ENCODE assay signal across 9 cellular contexts in genomic region chr18:67515987-67516431, GRCh38. TPM values are rescaled to one million over a fixed set of nuclear protein-coding genes. Genes with fewer than 3 reads are reported as not detected.
DNase-seq lines count a peak whose midpoint lies in the region; ATAC-seq, FAIRE-seq and TF ChIP-seq lines count a peak whose summit lies in the region.
"Had no signal": no experiment of that assay in that cellular context is flagged by ENCODE, and none has a peak within 500 bp of the region (broad histone marks: within the 10 kb centered on the region; RNA-seq: fewer than 3 reads in every experiment).

No MANE protein-coding gene starts in this region.

- H3K36me3 ChIP-seq in HUES64 (ENCODE audit: insufficient read depth, low read length): peaks cover 18% of the 10 kb centered on the region; the same call in 1 of the 2 replicates
- H3K36me3 ChIP-seq in neural cell (ENCODE audit: insufficient read depth, low read length): no peaks in the 10 kb centered on the region

- peak; percentile 83 for TF ChIP-seq CTCF in neural cell (IDR thresholded peaks at IDR 0.05; ENCODE audit: poor library complexity, severe bottlenecking)

- H4K20me1 ChIP-seq in neural cell (ENCODE audit: insufficient read depth): no peaks in the 10 kb centered on the region

- peak; percentile 28 for ATAC-seq in GM21515 (IDR thresholded peaks at IDR 0.05; ENCODE audit: unreplicated experiment)

- peaks cover 3% of the 10 kb centered on the region for H3F3A ChIP-seq in neural cell (ENCODE audit: insufficient read depth, low read length, poor library complexity, severe bottlenecking)

- peak overlapping the region; percentile 28 for H3K27ac ChIP-seq in HUES64 (ENCODE audit: low read depth, low read length)
- H3K27ac ChIP-seq in neural cell (ENCODE audit: low read length): peak overlapping the region; percentile 69

- peak; percentile 5 for FAIRE-seq in RCC 7860 (lab: Jason Lieb, UNC)
- FAIRE-seq: endometrium had no signal

- DNase-seq in D341Med (ENCODE audit: low spot score) (peak; percentile 94), RCC 7860 (ENCODE audit: low spot score) (peak; percentile 52), foreskin melanocyte (peak; percentile 39), stromal cell of bone marrow (ENCODE audit: low read depth) (peak; percentile 73)
- peak; percentile 55 for DNase-seq in activated naive CD4-positive, alpha-beta T cell treated with Interleukin-2 at 50 U/mL for 16 hours

- H3K27me3 ChIP-seq in HUES64 (ENCODE audit: insufficient read depth, low read length): no peaks in the 10 kb centered on the region
- H3K27me3 ChIP-seq in neural cell (ENCODE audit: insufficient read depth, low read depth, low read length): no peaks in the 10 kb centered on the region

- H3K4me1 ChIP-seq in HUES64 (ENCODE audit: insufficient read depth, low read length): peaks cover 22% of the 10 kb centered on the region

- H3K9ac ChIP-seq in HUES64 (ENCODE audit: low read depth, low read length) (peak overlapping the region; percentile 75), neural cell (ENCODE audit: low read length) (peak overlapping the region; percentile 84)

- H3K4me2 ChIP-seq in neural cell (ENCODE audit: low read length): no peak overlapping the region

- peak; percentile 93 for TF ChIP-seq RAD21 in neural cell (conservative IDR thresholded peaks at IDR 0.05)

- H3K9me3 ChIP-seq in HUES64 (ENCODE audit: insufficient read depth, low read depth, low read length) (no peaks in the 10 kb centered on the region), neural cell (ENCODE audit: low read length) (no peaks in the 10 kb centered on the region)

- no peak for TF ChIP-seq EP300 in neural cell (conservative IDR thresholded peaks at IDR 0.05; ENCODE audit: poor library complexity, severe bottlenecking)

- peaks cover 48% of the 10 kb centered on the region for H3K79me2 ChIP-seq in neural cell (replicated peaks; ENCODE audit: insufficient read depth, low read length)

- WGBS in HUES64: under 1% methylated on average over 37 of the region's 37 CpGs

- H3K4me3 ChIP-seq in HUES64 (ENCODE audit: low read length) (peak overlapping the region; percentile 85), neural cell (ENCODE audit: low read length) (peak overlapping the region; percentile 87)

- no peak overlapping the region for H2AFZ ChIP-seq in neural cell (ENCODE audit: low read depth, low read length)

- H3K9me2 ChIP-seq in neural cell (ENCODE audit: insufficient read depth, low read length): no peaks in the 10 kb centered on the region

TF ChIP-seq in neural cell, 6 proteins besides CTCF, POLR2A, EP300 and RAD21:
- TF ChIP-seq TAF1 (IDR thresholded peaks at IDR 0.05; ENCODE audit: low read depth): no peak
- TF ChIP-seq SMC3 (conservative IDR thresholded peaks at IDR 0.05; ENCODE audit: poor library complexity): peak; percentile 92
- TF ChIP-seq MXI1 (conservative IDR thresholded peaks at IDR 0.05; ENCODE audit: poor library complexity, severe bottlenecking): no peak
- TF ChIP-seq, protein P1, sequence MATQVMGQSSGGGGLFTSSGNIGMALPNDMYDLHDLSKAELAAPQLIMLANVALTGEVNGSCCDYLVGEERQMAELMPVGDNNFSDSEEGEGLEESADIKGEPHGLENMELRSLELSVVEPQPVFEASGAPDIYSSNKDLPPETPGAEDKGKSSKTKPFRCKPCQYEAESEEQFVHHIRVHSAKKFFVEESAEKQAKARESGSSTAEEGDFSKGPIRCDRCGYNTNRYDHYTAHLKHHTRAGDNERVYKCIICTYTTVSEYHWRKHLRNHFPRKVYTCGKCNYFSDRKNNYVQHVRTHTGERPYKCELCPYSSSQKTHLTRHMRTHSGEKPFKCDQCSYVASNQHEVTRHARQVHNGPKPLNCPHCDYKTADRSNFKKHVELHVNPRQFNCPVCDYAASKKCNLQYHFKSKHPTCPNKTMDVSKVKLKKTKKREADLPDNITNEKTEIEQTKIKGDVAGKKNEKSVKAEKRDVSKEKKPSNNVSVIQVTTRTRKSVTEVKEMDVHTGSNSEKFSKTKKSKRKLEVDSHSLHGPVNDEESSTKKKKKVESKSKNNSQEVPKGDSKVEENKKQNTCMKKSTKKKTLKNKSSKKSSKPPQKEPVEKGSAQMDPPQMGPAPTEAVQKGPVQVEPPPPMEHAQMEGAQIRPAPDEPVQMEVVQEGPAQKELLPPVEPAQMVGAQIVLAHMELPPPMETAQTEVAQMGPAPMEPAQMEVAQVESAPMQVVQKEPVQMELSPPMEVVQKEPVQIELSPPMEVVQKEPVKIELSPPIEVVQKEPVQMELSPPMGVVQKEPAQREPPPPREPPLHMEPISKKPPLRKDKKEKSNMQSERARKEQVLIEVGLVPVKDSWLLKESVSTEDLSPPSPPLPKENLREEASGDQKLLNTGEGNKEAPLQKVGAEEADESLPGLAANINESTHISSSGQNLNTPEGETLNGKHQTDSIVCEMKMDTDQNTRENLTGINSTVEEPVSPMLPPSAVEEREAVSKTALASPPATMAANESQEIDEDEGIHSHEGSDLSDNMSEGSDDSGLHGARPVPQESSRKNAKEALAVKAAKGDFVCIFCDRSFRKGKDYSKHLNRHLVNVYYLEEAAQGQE (IDR thresholded peaks at IDR 0.05; ENCODE audit: borderline replicate concordance): no peak
- no peak for TF ChIP-seq EZH2 (IDR thresholded peaks at IDR 0.05; ENCODE audit: borderline replicate concordance, insufficient read depth, low read length, poor library complexity, severe bottlenecking)
- no peak for TF ChIP-seq POLR2AphosphoS5 (IDR thresholded peaks at IDR 0.05)

RNA-seq across cellular contexts. Expression of gene DSEL, which starts 0.5 kb away (rescaled TPM):
- 8.6 TPM for polyA plus RNA-seq in HUES64 (2013, experiment 1 of 2)
- polyA plus RNA-seq in HUES64 (2013, experiment 2 of 2): 10.8 TPM
- polyA plus RNA-seq in neural cell: 31.2 and 33.6 TPM in 2 replicates
- 214 and 259 TPM in 2 replicates for polyA minus RNA-seq in neural cell

Comparison
In these comparisons a context has a peak if more than half of its experiments do, and no peak if none do; other contexts are left out.
1. Peak in every context shown above with its lines: DNase-seq, ATAC-seq, H3K4me3 ChIP-seq and H3K27ac ChIP-seq.
2. DNase-seq: peak in every context shown above with its lines; median percentile 94 in D341Med; 73 in stromal cell of bone marrow; 55 in activated naive CD4-positive, alpha-beta T cell treated with Interleukin-2 at 50 U/mL for 16 hours; 52 in RCC 7860; 39 in foreskin melanocyte.